21 cellular contexts compared by ENCODE assay signal in the genomic region with DNA sequence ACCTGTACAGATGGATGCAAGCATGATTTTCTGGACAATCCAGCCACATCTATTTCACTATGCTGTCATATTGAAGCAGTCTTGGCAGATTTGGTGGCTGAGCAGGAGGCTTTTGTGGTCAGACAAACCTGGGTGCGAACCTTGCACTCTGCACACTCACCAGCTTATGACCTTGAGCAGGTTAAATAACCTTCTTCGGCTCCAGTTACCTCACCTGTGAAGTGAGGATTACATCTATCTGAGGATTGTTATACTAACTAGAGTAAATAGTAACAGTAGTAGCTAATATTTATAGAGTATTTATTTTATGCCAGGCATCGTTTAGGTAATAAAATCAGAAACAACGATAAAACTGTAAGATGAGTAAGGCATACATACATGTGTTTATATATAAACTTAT.
"Had no signal": no experiment of that assay in that cellular context is flagged by ENCODE, and none has a peak within 500 bp of the region (broad histone marks: within the 10 kb centered on the region; RNA-seq: fewer than 3 reads in every experiment).

No MANE protein-coding gene starts in this region.

- H3K9me3 Mint-ChIP-seq: activated CD4-positive, alpha-beta T cell treated with anti-CD3 and anti-CD28 coated beads, Interleukin-2, amount 10 ng/mL, durations not matched to agents 7 days and 5 days; stimulated activated naive CD8-positive, alpha-beta T cell treated with anti-CD3 and anti-CD28 coated beads, Interleukin-15, Interleukin-2, amounts not matched to agents 100 ng/mL and 50 ng/mL, for 24 hours had no signal

- DNase-seq: activated CD4-positive, alpha-beta T cell treated with anti-CD3 and anti-CD28 coated beads, Interleukin-2, amount 10 ng/mL, durations not matched to agents 7 days and 5 days; activated CD8-positive, alpha-beta memory T cell treated with anti-CD3 and anti-CD28 coated beads, Interleukin-2, amount 50 U/mL, for 4 hours; activated effector memory CD4-positive, alpha-beta T cell treated with anti-CD3 and anti-CD28 coated beads, Interleukin-2, amount 50 U/mL, for 16 hours; activated naive CD4-positive, alpha-beta T cell treated with anti-CD3 and anti-CD28 coated beads, Interleukin-2, amount 50 U/mL, for 16 hours; activated T-cell treated with anti-CD3 and anti-CD28 coated beads, Interleukin-2, amount 50 U/mL, for 48 hours; cortex of kidney; erythroblast; foreskin melanocyte; glutamatergic neuron; hippocampal formation; left ventricle myocardium inferior; mammary epithelial cell; occipital lobe; T1000; trophoblast cell had no signal

- H3K27me3 Mint-ChIP-seq: activated CD4-positive, alpha-beta T cell treated with anti-CD3 and anti-CD28 coated beads, Interleukin-2, amount 10 ng/mL, durations not matched to agents 7 days and 5 days; progenitor cell of endocrine pancreas; stimulated activated naive CD8-positive, alpha-beta T cell treated with anti-CD3 and anti-CD28 coated beads, Interleukin-15, Interleukin-2, amounts not matched to agents 100 ng/mL and 50 ng/mL, for 24 hours had no signal

- H3K4me3 Mint-ChIP-seq: activated CD4-positive, alpha-beta T cell treated with anti-CD3 and anti-CD28 coated beads, Interleukin-2, amount 10 ng/mL, durations not matched to agents 7 days and 5 days; stimulated activated naive CD8-positive, alpha-beta T cell treated with anti-CD3 and anti-CD28 coated beads, Interleukin-15, Interleukin-2, amounts not matched to agents 100 ng/mL and 50 ng/mL, for 24 hours had no signal

- H3K4me3 ChIP-seq: ascending aorta, breast epithelium, left ventricle myocardium inferior, suprapubic skin had no signal

- H3K27ac ChIP-seq: ascending aorta, breast epithelium, left ventricle myocardium inferior, suprapubic skin had no signal

- H3K27ac Mint-ChIP-seq: activated CD4-positive, alpha-beta T cell treated with anti-CD3 and anti-CD28 coated beads, Interleukin-2, amount 10 ng/mL, durations not matched to agents 7 days and 5 days; stimulated activated naive CD8-positive, alpha-beta T cell treated with anti-CD3 and anti-CD28 coated beads, Interleukin-15, Interleukin-2, amounts not matched to agents 100 ng/mL and 50 ng/mL, for 24 hours had no signal

- FAIRE-seq: endometrium had no signal

- H3K4me1 ChIP-seq: breast epithelium had no signal

- H3K9me3 ChIP-seq: ascending aorta, breast epithelium, left ventricle myocardium inferior, suprapubic skin had no signal

- H3K36me3 ChIP-seq: ascending aorta, breast epithelium, left ventricle myocardium inferior, suprapubic skin had no signal

- H3K27me3 ChIP-seq: ascending aorta, breast epithelium, suprapubic skin had no signal
